Comparison of ENCODE assay signal across 8 cellular contexts in the genomic region with DNA sequence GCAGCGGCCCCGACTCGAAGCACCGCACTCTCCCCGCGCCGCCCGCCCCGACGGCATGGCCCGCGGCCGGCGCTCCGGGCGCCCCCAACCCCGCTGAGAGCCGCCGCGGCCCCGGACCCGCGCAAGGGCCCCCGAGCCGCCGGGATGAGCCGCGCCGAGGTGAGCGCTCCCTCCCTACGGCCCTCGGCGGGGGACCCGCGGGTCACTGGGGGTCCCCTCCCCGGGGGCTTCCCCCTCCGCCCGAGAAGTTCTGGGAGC. TPM values are rescaled to one million over a fixed set of nuclear protein-coding genes. Genes with fewer than 3 reads are reported as not detected.
DNase-seq lines count a peak whose midpoint lies in the region; ATAC-seq and TF ChIP-seq lines count a peak whose summit lies in the region.

No MANE protein-coding gene starts in this region.

- WGBS in tibial nerve, 2 donors = no CpG with 5 or more reads among the region's 38 CpGs

- TF ChIP-seq EP300 in tibial nerve (IDR thresholded peaks at IDR 0.05) = no peak

- H3K9me3 ChIP-seq in BE2C (no peaks in the 10 kb centered on the region), tibial nerve (no peaks in the 10 kb centered on the region)

- no peaks in the 10 kb centered on the region for H3K4me1 Mint-ChIP-seq in activated T-helper 17 cell treated with anti-CD3 and anti-CD28 coated beads, Interleukin-2, amount 50 U/mL, for 72 hours

- peak overlapping the region; percentile 92 for H3K27ac ChIP-seq in layer of hippocampus (ENCODE audit: low read depth, low read length)
- H3K27ac ChIP-seq in tibial nerve = peak overlapping the region; percentile 98 to 100 (median 100)

- H3K27me3 Mint-ChIP-seq in activated T-helper 17 cell treated with anti-CD3 and anti-CD28 coated beads, Interleukin-2, amount 50 U/mL, for 72 hours = peaks cover 8% of the 10 kb centered on the region

- TF ChIP-seq CTCF in BE2C (IDR thresholded peaks at IDR 0.05; ENCODE audit: low read depth, low read length) = no peak
- TF ChIP-seq CTCF in tibial nerve (IDR thresholded peaks at IDR 0.05) = no peak
- no peak for TF ChIP-seq CTCF in GM20000 (IDR thresholded peaks at IDR 0.05; ENCODE audit: extremely low read depth, missing control alignments)

- no peak for ATAC-seq in activated T-helper 17 cell treated with anti-CD3 and anti-CD28 coated beads, Interleukin-2, amount 50 U/mL, for 72 hours (replicated peaks)
- ATAC-seq in GM21737 (IDR thresholded peaks at IDR 0.05; ENCODE audit: unreplicated experiment) = no peak

- H3K36me3 ChIP-seq in BE2C (no peaks in the 10 kb centered on the region), H7 (replicated peaks; ENCODE audit: control insufficient read depth, insufficient read depth, low read length) (no peaks in the 10 kb centered on the region), tibial nerve (no peaks in the 10 kb centered on the region)

- H3K27me3 ChIP-seq in BE2C (peaks cover 41% of the 10 kb centered on the region), H7 (ENCODE audit: control insufficient read depth, insufficient read depth, low read length) (peaks cover 3% of the 10 kb centered on the region; the same call in 1 of the 2 replicates), layer of hippocampus (ENCODE audit: control insufficient read depth, insufficient read depth, low read length) (no peaks in the 10 kb centered on the region), tibial nerve (no peaks in the 10 kb centered on the region)

- DNase-seq in BE2C = no peak
- DNase-seq in H7 = peak; percentile 72
- DNase-seq in tibial nerve (ENCODE audit: low spot score in 2 of 2) = no peak
- no peak for DNase-seq in GM20000 (ENCODE audit: low spot score)
- DNase-seq in LoVo (ENCODE audit: low spot score) = no peak

- no peaks in the 10 kb centered on the region for H3K36me3 Mint-ChIP-seq in activated T-helper 17 cell treated with anti-CD3 and anti-CD28 coated beads, Interleukin-2, amount 50 U/mL, for 72 hours (ENCODE audit: low read depth)

- H3K4me3 ChIP-seq in BE2C (ENCODE audit: low read depth, low read length) = peak overlapping the region; percentile 63
- H3K4me3 ChIP-seq in H7 (ENCODE audit: insufficient read depth, low read depth, low read length) = peak overlapping the region; percentile 82
- H3K4me3 ChIP-seq in tibial nerve = peak overlapping the region; percentile 60 to 92 (median 87)

- H3K9me3 Mint-ChIP-seq in activated T-helper 17 cell treated with anti-CD3 and anti-CD28 coated beads, Interleukin-2, amount 50 U/mL, for 72 hours = no peaks in the 10 kb centered on the region

- TF ChIP-seq POLR2A in tibial nerve (IDR thresholded peaks at IDR 0.05) = no peak

- H3K4me3 Mint-ChIP-seq in activated T-helper 17 cell treated with anti-CD3 and anti-CD28 coated beads, Interleukin-2, amount 50 U/mL, for 72 hours = peak overlapping the region; percentile 66

- peaks cover 2% of the 10 kb centered on the region; the same call in 1 of the 2 replicates for H3K4me1 ChIP-seq in BE2C
- H3K4me1 ChIP-seq in tibial nerve = peaks cover 0 to 45% (median 10%) of the 10 kb centered on the region in 4 donors

- no peak overlapping the region for H3K27ac Mint-ChIP-seq in activated T-helper 17 cell treated with anti-CD3 and anti-CD28 coated beads, Interleukin-2, amount 50 U/mL, for 72 hours

RNA-seq across cellular contexts. Expression of a gene that starts 0.8 kb away (rescaled TPM):
- polyA plus RNA-seq in BE2C (2012; ENCODE audit: insufficient read depth, insufficient read length, low read depth) = 0.56 TPM
- 7.6 and 8.5 TPM in 2 replicates for total RNA-seq in H7 (2014; rRNA removed; shearing (Covaris generic))
- 1 to 10 TPM; 3.2 to 4.4 TPM for total RNA-seq in activated T-helper 17 cell treated with anti-CD3 and anti-CD28 coated beads, Interleukin-2, amount 50 U/mL, for 72 hours
- total RNA-seq in tibial nerve = 10 to 100 TPM; 39.8 to 53.3 (median 48.0) TPM

RNA-seq across cellular contexts. Expression of a gene that starts 56.4 kb away (rescaled TPM):
- polyA plus RNA-seq in BE2C (2012; ENCODE audit: insufficient read depth, insufficient read length, low read depth) = 14.8 TPM
- 9.1 and 17.7 TPM in 2 replicates for total RNA-seq in H7 (2014; rRNA removed; shearing (Covaris generic))
- total RNA-seq in activated T-helper 17 cell treated with anti-CD3 and anti-CD28 coated beads, Interleukin-2, amount 50 U/mL, for 72 hours = 10 to 100 TPM; 12.3 to 13.5 TPM
- 10 to 100 TPM; 16.5 to 28.8 (median 21.2) TPM for total RNA-seq in tibial nerve
